In genomic region chr7:128906001-128906765, GRCh38 we compare ENCODE assay signal across 20 cellular contexts. TPM values are rescaled to one million over a fixed set of nuclear protein-coding genes. Genes with fewer than 3 reads are reported as not detected.
DNase-seq lines count a peak whose midpoint lies in the region; ATAC-seq and TF ChIP-seq lines count a peak whose summit lies in the region.
"Had no signal": no experiment of that assay in that cellular context is flagged by ENCODE, and none has a peak within 500 bp of the region (broad histone marks: within the 10 kb centered on the region; RNA-seq: fewer than 3 reads in every experiment).

No MANE protein-coding gene starts in this region.

- no peaks in the 10 kb centered on the region for H3K4me1 Mint-ChIP-seq in activated CD4-positive, alpha-beta memory T cell treated with anti-CD3 and anti-CD28 coated beads for 36 hours (ENCODE audit: low read depth)
- H3K4me1 Mint-ChIP-seq in activated CD4-positive, alpha-beta memory T cell treated with anti-CD3 and anti-CD28 coated beads, Interleukin-2, amount 10 ng/mL, durations not matched to agents 7 days and 5 days, result no peaks in the 10 kb centered on the region
- H3K4me1 Mint-ChIP-seq in stimulated activated effector memory CD8-positive, alpha-beta T cell treated with anti-CD3 and anti-CD28 coated beads, Interleukin-12 subunit alpha, Interleukin-12 subunit beta, amount 100 ng/mL, for 72 hours, result peaks cover 21% of the 10 kb centered on the region

- H3K4me1 ChIP-seq in prostate gland (replicated peaks), result no peaks in the 10 kb centered on the region
- no peaks in the 10 kb centered on the region for H3K4me1 ChIP-seq in testis

- H3K4me3 Mint-ChIP-seq in activated CD4-positive, alpha-beta memory T cell treated with anti-CD3 and anti-CD28 coated beads for 36 hours, result peak overlapping the region; percentile 2
- H3K4me3 Mint-ChIP-seq in activated CD4-positive, alpha-beta memory T cell treated with anti-CD3 and anti-CD28 coated beads, Interleukin-2, amount 10 ng/mL, durations not matched to agents 7 days and 5 days, result no peak overlapping the region
- H3K4me3 Mint-ChIP-seq in stimulated activated effector memory CD8-positive, alpha-beta T cell treated with anti-CD3 and anti-CD28 coated beads, Interleukin-12 subunit alpha, Interleukin-12 subunit beta, amount 100 ng/mL, for 72 hours, result no peak overlapping the region

- POLR2A ChIA-PET in activated CD4-positive, alpha-beta memory T cell treated with anti-CD3 and anti-CD28 coated beads for 36 hours (lab: Charles Lee), result no interaction called here
- POLR2A ChIA-PET in activated CD4-positive, alpha-beta memory T cell treated with anti-CD3 and anti-CD28 coated beads, Interleukin-2, amount 10 ng/mL, durations not matched to agents 7 days and 5 days (lab: Charles Lee), result no interaction called here

- CTCF ChIA-PET in activated CD4-positive, alpha-beta memory T cell treated with anti-CD3 and anti-CD28 coated beads for 36 hours (lab: Charles Lee), result interaction anchor here (5.7 to 7.8 kb wide), 2 partner anchors 184 to 186 kb away, joined by 28 to 70 read pairs; no protein-coding TSS in a partner anchor
- CTCF ChIA-PET in activated CD4-positive, alpha-beta memory T cell treated with anti-CD3 and anti-CD28 coated beads, Interleukin-2, amount 10 ng/mL, durations not matched to agents 7 days and 5 days (lab: Charles Lee), result interaction anchor here (1.3 kb wide), 2 partner anchors 41 to 185 kb away, joined by 3 to 6 read pairs; no protein-coding TSS in a partner anchor

- H3K36me3 ChIP-seq in prostate gland, result no peaks in the 10 kb centered on the region
- H3K36me3 ChIP-seq in testis (ENCODE audit: low read depth, missing control alignments), result no peaks in the 10 kb centered on the region
- H3K36me3 ChIP-seq: BLaER1 treated with 17β-estradiol and CSF1 and Interleukin-3, amounts not matched to agents 10 nM and 100 nM; SJCRH30 had no signal

- no peak for ATAC-seq in stimulated activated effector memory CD8-positive, alpha-beta T cell treated with anti-CD3 and anti-CD28 coated beads, Interleukin-12 subunit alpha, Interleukin-12 subunit beta, amount 100 ng/mL, for 72 hours

- 93% methylated on average over 5 of the region's 5 CpGs for WGBS in prostate gland
- WGBS in testis, 2 donors, result 95 to 96% methylated on average over 5 of the region's 5 CpGs

- DNase-seq in activated CD4-positive, alpha-beta memory T cell treated with anti-CD3 and anti-CD28 coated beads for 36 hours, result no peak
- no peak for DNase-seq in activated CD4-positive, alpha-beta memory T cell treated with anti-CD3 and anti-CD28 coated beads, Interleukin-2, amount 10 ng/mL, durations not matched to agents 7 days and 5 days
- DNase-seq in GM20000 (ENCODE audit: low spot score) (peak; percentile 10), mesenteric fat pad (ENCODE audit: low spot score) (peak; percentile 85), prostate gland (ENCODE audit: low spot score) (no peak), D341Med (ENCODE audit: low spot score) (no peak), testis (no peak)
- DNase-seq in stimulated activated effector memory CD8-positive, alpha-beta T cell treated with anti-CD3 and anti-CD28 coated beads, Interleukin-12 subunit alpha, Interleukin-12 subunit beta, amount 100 ng/mL, for 72 hours (ENCODE audit: low spot score in 2 of 2), result no peak
- DNase-seq: DMS153, EL, HCEC 1CT, NCI-H1417 treated with DMSO at 0.1 percent for 48 hours, NCI-H2029, NCI-H2171, NCI-H446, NCI-H69, SJCRH30 had no signal

- no peaks in the 10 kb centered on the region for H3K36me3 Mint-ChIP-seq in activated CD4-positive, alpha-beta memory T cell treated with anti-CD3 and anti-CD28 coated beads for 36 hours
- H3K36me3 Mint-ChIP-seq in activated CD4-positive, alpha-beta memory T cell treated with anti-CD3 and anti-CD28 coated beads, Interleukin-2, amount 10 ng/mL, durations not matched to agents 7 days and 5 days (ENCODE audit: low read depth), result no peaks in the 10 kb centered on the region
- H3K36me3 Mint-ChIP-seq in stimulated activated effector memory CD8-positive, alpha-beta T cell treated with anti-CD3 and anti-CD28 coated beads, Interleukin-12 subunit alpha, Interleukin-12 subunit beta, amount 100 ng/mL, for 72 hours, result no peaks in the 10 kb centered on the region

- H3K4me3 ChIP-seq in prostate gland (no peak overlapping the region), testis (no peak overlapping the region)
- H3K4me3 ChIP-seq: BLaER1 treated with 17β-estradiol and CSF1 and Interleukin-3, amounts not matched to agents 10 nM and 100 nM; SJCRH30 had no signal

- no peak overlapping the region for H3K27ac Mint-ChIP-seq in activated CD4-positive, alpha-beta memory T cell treated with anti-CD3 and anti-CD28 coated beads for 36 hours
- no peak overlapping the region for H3K27ac Mint-ChIP-seq in activated CD4-positive, alpha-beta memory T cell treated with anti-CD3 and anti-CD28 coated beads, Interleukin-2, amount 10 ng/mL, durations not matched to agents 7 days and 5 days
- peak overlapping the region; percentile 4 for H3K27ac Mint-ChIP-seq in stimulated activated effector memory CD8-positive, alpha-beta T cell treated with anti-CD3 and anti-CD28 coated beads, Interleukin-12 subunit alpha, Interleukin-12 subunit beta, amount 100 ng/mL, for 72 hours

- H3K27ac ChIP-seq in prostate gland (no peak overlapping the region), testis (no peak overlapping the region)
- H3K27ac ChIP-seq: BLaER1 treated with 17β-estradiol and CSF1 and Interleukin-3, amounts not matched to agents 10 nM and 100 nM; HL-60; SJCRH30 had no signal

- H3K9me3 ChIP-seq in prostate gland, result no peaks in the 10 kb centered on the region
- H3K9me3 ChIP-seq in testis, result no peaks in the 10 kb centered on the region
- H3K9me3 ChIP-seq: BLaER1 treated with 17β-estradiol and CSF1 and Interleukin-3, amounts not matched to agents 10 nM and 100 nM; SJCRH30 had no signal

- H3K27me3 ChIP-seq in prostate gland (replicated peaks; ENCODE audit: insufficient read depth) (peaks cover 3% of the 10 kb centered on the region), testis (no peaks in the 10 kb centered on the region)
- H3K27me3 ChIP-seq: SJCRH30 had no signal

- H3K27me3 Mint-ChIP-seq in activated CD4-positive, alpha-beta memory T cell treated with anti-CD3 and anti-CD28 coated beads for 36 hours, result peaks cover 32% of the 10 kb centered on the region
- peaks cover 31% of the 10 kb centered on the region for H3K27me3 Mint-ChIP-seq in activated CD4-positive, alpha-beta memory T cell treated with anti-CD3 and anti-CD28 coated beads, Interleukin-2, amount 10 ng/mL, durations not matched to agents 7 days and 5 days

- no peak for TF ChIP-seq CTCF in GM20000 (IDR thresholded peaks at IDR 0.05; ENCODE audit: extremely low read depth, missing control alignments)
- TF ChIP-seq CTCF in prostate gland (IDR thresholded peaks at IDR 0.05), result no peak
- no peak for TF ChIP-seq CTCF in testis (IDR thresholded peaks at IDR 0.05)

- H3K9me3 Mint-ChIP-seq in activated CD4-positive, alpha-beta memory T cell treated with anti-CD3 and anti-CD28 coated beads for 36 hours, result no peaks in the 10 kb centered on the region
- H3K9me3 Mint-ChIP-seq in activated CD4-positive, alpha-beta memory T cell treated with anti-CD3 and anti-CD28 coated beads, Interleukin-2, amount 10 ng/mL, durations not matched to agents 7 days and 5 days, result no peaks in the 10 kb centered on the region
- H3K9me3 Mint-ChIP-seq in stimulated activated effector memory CD8-positive, alpha-beta T cell treated with anti-CD3 and anti-CD28 coated beads, Interleukin-12 subunit alpha, Interleukin-12 subunit beta, amount 100 ng/mL, for 72 hours, result no peaks in the 10 kb centered on the region

- TF ChIP-seq POLR2A in prostate gland (IDR thresholded peaks at IDR 0.05) (no peak), testis (IDR thresholded peaks at IDR 0.05) (no peak)

- intact Hi-C loops in activated CD4-positive, alpha-beta memory T cell treated with anti-CD3 and anti-CD28 coated beads for 36 hours (cut with micrococcal nuclease), result no loop called here
- intact Hi-C loops in prostate gland (cut with DNase I), result no loop called here
- intact Hi-C loops in testis (cut with DNase I; ENCODE audit: low total_unique reads), result no loop called here

RNA-seq across cellular contexts. Expression of gene KCP, which starts 4.3 kb away (rescaled TPM):
- under 1 TPM; 0.05 to 0.12 TPM for total RNA-seq in activated CD4-positive, alpha-beta memory T cell treated with anti-CD3 and anti-CD28 coated beads for 36 hours
- under 1 TPM; 0.20 to 0.33 TPM for total RNA-seq in activated CD4-positive, alpha-beta memory T cell treated with anti-CD3 and anti-CD28 coated beads, Interleukin-2, amount 10 ng/mL, durations not matched to agents 7 days and 5 days
- total RNA-seq in mesenteric fat pad, result 5.1 TPM
- under 1 TPM in 1 of 2 donors, not detected in 1; 0.45 TPM for total RNA-seq in prostate gland
- total RNA-seq in testis, result 1 to 10 TPM in 1 of 2 donors, under 1 TPM in 1; 0.68 to 1.2 TPM
- polyA plus RNA-seq in testis (ENCODE audit: insufficient read depth, low read depth, low replicate concordance), result 1.4 TPM
- total RNA-seq: RPMI7951 had no signal

RNA-seq across cellular contexts. Expression of gene IRF5, which starts 31.5 kb away (rescaled TPM):
- total RNA-seq in activated CD4-positive, alpha-beta memory T cell treated with anti-CD3 and anti-CD28 coated beads for 36 hours, result 10 to 100 TPM; 21.7 to 22.9 TPM
- total RNA-seq in activated CD4-positive, alpha-beta memory T cell treated with anti-CD3 and anti-CD28 coated beads, Interleukin-2, amount 10 ng/mL, durations not matched to agents 7 days and 5 days, result 10 to 100 TPM; 25.5 to 28.6 TPM
- total RNA-seq in mesenteric fat pad (17.3 TPM), prostate gland (10 to 100 TPM in 1 of 2 donors, 1 to 10 TPM in 1; 6.0 to 10.6 TPM), testis (1 to 10 TPM; 2.9 to 5.6 TPM)
- 4.6 TPM for polyA plus RNA-seq in testis (ENCODE audit: insufficient read depth, low read depth, low replicate concordance)
- total RNA-seq: RPMI7951 had no signal

RNA-seq across cellular contexts. Expression of gene ATP6V1F, which starts 43.5 kb away (rescaled TPM):
- 100 to 1,000 TPM; 113 to 117 TPM for total RNA-seq in activated CD4-positive, alpha-beta memory T cell treated with anti-CD3 and anti-CD28 coated beads for 36 hours
- total RNA-seq in activated CD4-positive, alpha-beta memory T cell treated with anti-CD3 and anti-CD28 coated beads, Interleukin-2, amount 10 ng/mL, durations not matched to agents 7 days and 5 days, result 100 to 1,000 TPM; 124 to 140 TPM
- 160 TPM for total RNA-seq in mesenteric fat pad
- total RNA-seq in prostate gland, result 100 to 1,000 TPM; 116 to 118 TPM
- 100 to 1,000 TPM; 133 to 166 TPM for total RNA-seq in testis
- polyA plus RNA-seq in testis (ENCODE audit: insufficient read depth, low read depth, low replicate concordance), result 414 TPM

Comparison
In these comparisons a context has a peak if more than half of its experiments do, and no peak if none do; other contexts are left out.
1. DNase-seq: peak in GM20000 (single experiment) and mesenteric fat pad (single experiment); none in activated CD4-positive, alpha-beta memory T cell treated with anti-CD3 and anti-CD28 coated beads for 36 hours (single experiment), activated CD4-positive, alpha-beta memory T cell treated with anti-CD3 and anti-CD28 coated beads, Interleukin-2, amount 10 ng/mL, durations not matched to agents 7 days and 5 days (single experiment), stimulated activated effector memory CD8-positive, alpha-beta T cell treated with anti-CD3 and anti-CD28 coated beads, Interleukin-12 subunit alpha, Interleukin-12 subunit beta, amount 100 ng/mL, for 72 hours (0 of 2), prostate gland (single experiment), D341Med (single experiment) and testis (single experiment).